ENCODE assay signal across 13 cellular contexts in the genomic region with DNA sequence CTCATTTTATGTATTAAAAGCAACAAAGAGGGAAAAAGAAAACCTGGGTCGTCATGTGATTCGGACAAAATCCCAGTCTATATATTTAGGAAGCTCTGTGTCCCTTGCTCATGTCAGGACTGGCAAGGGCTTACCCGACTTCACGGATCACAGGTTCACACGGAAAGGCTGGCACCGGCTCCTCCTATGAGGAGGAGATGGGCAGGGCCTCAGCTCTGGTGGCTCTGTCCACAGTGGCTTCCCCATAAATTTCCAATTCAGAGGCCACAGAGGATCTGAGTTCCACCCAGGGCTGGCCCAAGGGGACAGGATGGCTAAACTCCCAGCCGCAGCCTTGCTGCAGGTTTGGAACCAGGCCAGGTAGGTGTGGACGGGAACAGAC.
DNase-seq lines count a peak whose midpoint lies in the region; ATAC-seq lines count a peak whose summit lies in the region.
"Had no signal": no experiment of that assay in that cellular context is flagged by ENCODE, and none has a peak within 500 bp of the region (broad histone marks: within the 10 kb centered on the region; RNA-seq: fewer than 3 reads in every experiment).

No MANE protein-coding gene starts in this region.

- H3K9me3 Mint-ChIP-seq in CD4-positive, CD25-positive, alpha-beta regulatory T cell = no peaks in the 10 kb centered on the region
- peaks cover 11% of the 10 kb centered on the region for H3K9me3 Mint-ChIP-seq in activated T-helper 17 cell treated with anti-CD3 and anti-CD28 coated beads, Interleukin-2, amount 50 U/mL, for 72 hours

- peak overlapping the region in 2 of 4 donors; percentile 27 to 37 for H3K4me3 Mint-ChIP-seq in CD4-positive, CD25-positive, alpha-beta regulatory T cell
- H3K4me3 Mint-ChIP-seq in activated T-helper 17 cell treated with anti-CD3 and anti-CD28 coated beads, Interleukin-2, amount 50 U/mL, for 72 hours = peak overlapping the region; percentile 60

- no peaks in the 10 kb centered on the region for H3K27me3 Mint-ChIP-seq in CD4-positive, CD25-positive, alpha-beta regulatory T cell
- H3K27me3 Mint-ChIP-seq in activated T-helper 17 cell treated with anti-CD3 and anti-CD28 coated beads, Interleukin-2, amount 50 U/mL, for 72 hours = no peaks in the 10 kb centered on the region

- no peak overlapping the region for H3K4me3 ChIP-seq in CD4-positive, CD25-positive, alpha-beta regulatory T cell (ENCODE audit: low read depth, low read length)
- H3K4me3 ChIP-seq: SJSA1 had no signal

- peaks cover 11% of the 10 kb centered on the region for H3K36me3 ChIP-seq in CD4-positive, CD25-positive, alpha-beta regulatory T cell (ENCODE audit: control insufficient read depth, insufficient read depth, low read length)
- H3K36me3 ChIP-seq: BE2C, SJSA1 had no signal

- peaks cover 26% of the 10 kb centered on the region for H3K4me1 ChIP-seq in CD4-positive, CD25-positive, alpha-beta regulatory T cell (ENCODE audit: control insufficient read depth, insufficient read depth, low read length, poor library complexity, severe bottlenecking)
- H3K4me1 ChIP-seq: BE2C, SJSA1 had no signal

- peaks cover 16% of the 10 kb centered on the region for H3K36me3 Mint-ChIP-seq in CD4-positive, CD25-positive, alpha-beta regulatory T cell
- H3K36me3 Mint-ChIP-seq in activated T-helper 17 cell treated with anti-CD3 and anti-CD28 coated beads, Interleukin-2, amount 50 U/mL, for 72 hours (ENCODE audit: low read depth) = peaks cover 90% of the 10 kb centered on the region

- H3K27ac Mint-ChIP-seq in CD4-positive, CD25-positive, alpha-beta regulatory T cell = peak overlapping the region; percentile 88 to 93 (median 89)
- H3K27ac Mint-ChIP-seq in activated T-helper 17 cell treated with anti-CD3 and anti-CD28 coated beads, Interleukin-2, amount 50 U/mL, for 72 hours = peak overlapping the region; percentile 82

- ATAC-seq in CD4-positive, CD25-positive, alpha-beta regulatory T cell (ENCODE audit: low read depth in 2 of 2) = no peak
- no peak for ATAC-seq in activated T-helper 17 cell treated with anti-CD3 and anti-CD28 coated beads, Interleukin-2, amount 50 U/mL, for 72 hours (replicated peaks)

- no peak for DNase-seq in CD4-positive, CD25-positive, alpha-beta regulatory T cell
- DNase-seq in HPDE6-E6E7 (ENCODE audit: extremely low spot score) = peak; percentile 33
- peak; percentile 45 for DNase-seq in mucosa of gallbladder (ENCODE audit: low spot score)
- DNase-seq in activated CD4-positive, alpha-beta T cell treated with anti-CD3 and anti-CD28 coated beads for 48 hours = no peak
- no peak for DNase-seq in DMS 273 (lab: John Stamatoyannopoulos, UW; ENCODE audit: unreplicated experiment)
- DNase-seq in NCI-H2227 (lab: John Stamatoyannopoulos, UW; ENCODE audit: unreplicated experiment) = no peak
- DNase-seq: activated naive CD4-positive, alpha-beta T cell treated with anti-CD3 and anti-CD28 coated beads, Interleukin-2, amount 50 U/mL, for 16 hours; BE2C; midbrain; NCI-H2081 treated with DMSO at 0.1 percent for 48 hours; stimulated activated CD4-positive, alpha-beta T cell treated with anti-CD3 and anti-CD28 coated beads, Interleukin-12 subunit alpha, Interleukin-12 subunit beta, amount 100 ng/mL, for 4 hours had no signal

- no peaks in the 10 kb centered on the region for H3K9me3 ChIP-seq in CD4-positive, CD25-positive, alpha-beta regulatory T cell (ENCODE audit: control insufficient read depth in 2 of 2, low read length in 2 of 2)
- H3K9me3 ChIP-seq: BE2C, SJSA1 had no signal

- no peak overlapping the region for H3K27ac ChIP-seq in CD4-positive, CD25-positive, alpha-beta regulatory T cell (ENCODE audit: insufficient read depth, low read length, poor library complexity, severe bottlenecking)
- H3K27ac ChIP-seq: SJSA1 had no signal

- no peaks in the 10 kb centered on the region for H3K27me3 ChIP-seq in CD4-positive, CD25-positive, alpha-beta regulatory T cell (ENCODE audit: control insufficient read depth, insufficient read depth, low read length)
- H3K27me3 ChIP-seq: BE2C, SJSA1 had no signal

- H3K4me1 Mint-ChIP-seq in CD4-positive, CD25-positive, alpha-beta regulatory T cell = peaks cover 33 to 74% (median 47%) of the 10 kb centered on the region in 4 donors
- H3K4me1 Mint-ChIP-seq in activated T-helper 17 cell treated with anti-CD3 and anti-CD28 coated beads, Interleukin-2, amount 50 U/mL, for 72 hours = peaks cover 55% of the 10 kb centered on the region

Comparison
In these comparisons a context has a peak if more than half of its experiments do, and no peak if none do; other contexts are left out.
1. DNase-seq: peak in HPDE6-E6E7 (single experiment) and mucosa of gallbladder (single experiment); none in CD4-positive, CD25-positive, alpha-beta regulatory T cell (0 of 3), activated CD4-positive, alpha-beta T cell treated with anti-CD3 and anti-CD28 coated beads for 48 hours (single experiment), DMS 273 (single experiment) and NCI-H2227 (single experiment).